8 cellular contexts compared by ENCODE assay signal in the genomic region with DNA sequence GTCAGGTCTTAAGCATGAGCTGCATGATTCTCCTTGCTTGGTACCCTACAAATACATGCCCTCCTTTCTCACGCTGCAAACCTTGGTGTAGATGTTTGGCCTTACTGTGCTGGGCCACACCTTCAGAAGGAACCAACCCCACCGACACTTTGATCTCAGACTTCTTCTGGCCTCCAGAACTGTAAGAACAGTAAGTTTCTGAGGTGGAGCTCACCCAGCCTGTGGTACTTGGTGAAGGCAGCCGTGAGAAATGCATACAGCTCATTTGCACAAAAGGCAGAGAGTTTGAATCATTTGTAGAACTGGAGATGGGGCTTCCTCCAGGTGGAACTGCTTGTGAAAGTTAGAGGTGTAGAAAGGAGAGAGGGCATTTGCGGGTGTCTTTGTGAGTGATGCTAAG. TPM values are rescaled to one million over a fixed set of nuclear protein-coding genes. Genes with fewer than 3 reads are reported as not detected.
DNase-seq lines count a peak whose midpoint lies in the region; ATAC-seq, FAIRE-seq and TF ChIP-seq lines count a peak whose summit lies in the region.
"Not testable (repeated sequence)": the region's sequence is repeated elsewhere in the genome, so short reads cannot be mapped to it uniquely, and the experiment has no call there.

No MANE protein-coding gene starts in this region.

- H3K4me1 Mint-ChIP-seq in T-helper 2 cell treated with Interferon-gamma antibody and Interleukin-4, amounts not matched to agents 5 μg/mL and 100 μg/mL, for 36 hours (ENCODE audit: low read depth), result peaks cover 19% of the 10 kb centered on the region
- peaks cover 29% of the 10 kb centered on the region for H3K4me1 Mint-ChIP-seq in activated CD8-positive, alpha-beta T cell treated with anti-CD3 and anti-CD28 coated beads, Interleukin-2, amount 10 ng/mL, durations not matched to agents 7 days and 5 days (ENCODE audit: low read depth)
- peaks cover 10% of the 10 kb centered on the region for H3K4me1 Mint-ChIP-seq in activated T-helper 17 cell treated with anti-CD3 and anti-CD28 coated beads, Interleukin-2, amount 50 U/mL, for 72 hours
- H3K4me1 Mint-ChIP-seq in astrocyte (ENCODE audit: low read depth, unreplicated experiment), result not testable (repeated sequence)
- H3K4me1 Mint-ChIP-seq in stimulated activated naive CD8-positive, alpha-beta T cell treated with anti-CD3 and anti-CD28 coated beads, Interleukin-15, amount 100 ng/mL, for 72 hours, result peaks cover 10% of the 10 kb centered on the region

- intact Hi-C loops in endothelial cell of umbilical vein (cut with micrococcal nuclease), result not testable (repeated sequence)

- not testable (repeated sequence) for H3K4me1 ChIP-seq in A549; astrocyte (ENCODE audit: insufficient read depth, low read length); endothelial cell of umbilical vein (ENCODE audit: control insufficient read depth, extremely low read depth, insufficient read depth, low read length)

- not testable (repeated sequence) for H3K27me3 ChIP-seq in astrocyte (ENCODE audit: insufficient read depth, low read length); endothelial cell of umbilical vein (ENCODE audit: control insufficient read depth in 2 of 2, insufficient read depth in 2 of 2, low read length in 2 of 2)

- not testable (repeated sequence) for H3K27me3 Mint-ChIP-seq in T-helper 2 cell treated with Interferon-gamma antibody and Interleukin-4, amounts not matched to agents 5 μg/mL and 100 μg/mL, for 36 hours (ENCODE audit: low read depth); activated CD8-positive, alpha-beta T cell treated with anti-CD3 and anti-CD28 coated beads, Interleukin-2, amount 10 ng/mL, durations not matched to agents 7 days and 5 days (ENCODE audit: low read depth); activated T-helper 17 cell treated with anti-CD3 and anti-CD28 coated beads, Interleukin-2, amount 50 U/mL, for 72 hours; astrocyte (ENCODE audit: low read depth, unreplicated experiment); stimulated activated naive CD8-positive, alpha-beta T cell treated with anti-CD3 and anti-CD28 coated beads, Interleukin-15, amount 100 ng/mL, for 72 hours

- not testable (repeated sequence) for H4K20me1 ChIP-seq in astrocyte (ENCODE audit: insufficient read depth, low read length); endothelial cell of umbilical vein (replicated peaks; ENCODE audit: control insufficient read depth, extremely low read depth, insufficient read depth, low read length)

- not testable (repeated sequence) for TF ChIP-seq CTCF in A549 (IDR thresholded peaks at IDR 0.05); GM12865 (IDR thresholded peaks at IDR 0.05; ENCODE audit: insufficient read depth, low read depth, low read length, missing control alignments); astrocyte (IDR thresholded peaks at IDR 0.05; ENCODE audit: insufficient read depth, low read depth, low read length); endothelial cell of umbilical vein (IDR thresholded peaks at IDR 0.05; ENCODE audit: extremely low read depth in 1 of 2, insufficient read depth in 1 of 2, low read depth in 1 of 2, low read length in 2 of 2)

- not testable (repeated sequence) for BruUV-seq in endothelial cell of umbilical vein (replicated peaks; lab: Mats Ljungman, UMichigan)

- not testable (repeated sequence) for H2AFZ ChIP-seq in astrocyte (ENCODE audit: low read depth, low read length); endothelial cell of umbilical vein (ENCODE audit: low read depth, low read length)

- H3K9me3 ChIP-seq in A549; astrocyte (ENCODE audit: insufficient read depth, low read depth, low read length); endothelial cell of umbilical vein (replicated peaks; ENCODE audit: control insufficient read depth, insufficient read depth, low read length): not testable (repeated sequence)

- TF ChIP-seq EP300 in A549 (IDR thresholded peaks at IDR 0.05), result not testable (repeated sequence)

- H3K9me1 ChIP-seq in endothelial cell of umbilical vein (replicated peaks; ENCODE audit: control insufficient read depth, extremely low read depth, insufficient read depth, low read length), result not testable (repeated sequence)

- FAIRE-seq in A549 (lab: Jason Lieb, UNC) (peak; percentile 51), astrocyte (lab: Jason Lieb, UNC) (peak; percentile 58), endothelial cell of umbilical vein (lab: Jason Lieb, UNC) (peak; percentile 49)

- H3K4me2 ChIP-seq in A549; astrocyte (ENCODE audit: low read length); endothelial cell of umbilical vein (ENCODE audit: insufficient read depth, low read length): not testable (repeated sequence)

- not testable (repeated sequence) for H3K4me3 Mint-ChIP-seq in T-helper 2 cell treated with Interferon-gamma antibody and Interleukin-4, amounts not matched to agents 5 μg/mL and 100 μg/mL, for 36 hours; activated CD8-positive, alpha-beta T cell treated with anti-CD3 and anti-CD28 coated beads, Interleukin-2, amount 10 ng/mL, durations not matched to agents 7 days and 5 days; astrocyte (ENCODE audit: unreplicated experiment); stimulated activated naive CD8-positive, alpha-beta T cell treated with anti-CD3 and anti-CD28 coated beads, Interleukin-15, amount 100 ng/mL, for 72 hours
- H3K4me3 Mint-ChIP-seq in activated T-helper 17 cell treated with anti-CD3 and anti-CD28 coated beads, Interleukin-2, amount 50 U/mL, for 72 hours, result peak overlapping the region; percentile 41

- not testable (repeated sequence) for H3K9ac ChIP-seq in astrocyte (ENCODE audit: low read length); endothelial cell of umbilical vein (replicated peaks; ENCODE audit: extremely low read depth, insufficient read depth, low read length)

- DNase-seq in A549 (ENCODE audit: low read depth in 1 of 2, low spot score in 1 of 2); T-helper 2 cell treated with Interferon-gamma antibody and Interleukin-4, amounts not matched to agents 5 μg/mL and 100 μg/mL, for 36 hours (ENCODE audit: low spot score); activated CD8-positive, alpha-beta T cell treated with anti-CD3 and anti-CD28 coated beads, Interleukin-2, amount 10 ng/mL, durations not matched to agents 7 days and 5 days; astrocyte (ENCODE audit: low read depth); endothelial cell of umbilical vein (ENCODE audit: low read depth, low spot score); stimulated activated naive CD8-positive, alpha-beta T cell treated with anti-CD3 and anti-CD28 coated beads, Interleukin-15, amount 100 ng/mL, for 72 hours: not testable (repeated sequence)
- peak; percentile 9 for DNase-seq in GM12865 (ENCODE audit: low read depth)

- H3K27ac Mint-ChIP-seq in T-helper 2 cell treated with Interferon-gamma antibody and Interleukin-4, amounts not matched to agents 5 μg/mL and 100 μg/mL, for 36 hours, result peak overlapping the region; percentile 49
- H3K27ac Mint-ChIP-seq in activated CD8-positive, alpha-beta T cell treated with anti-CD3 and anti-CD28 coated beads, Interleukin-2, amount 10 ng/mL, durations not matched to agents 7 days and 5 days, result peak overlapping the region; percentile 43
- peak overlapping the region; percentile 68 for H3K27ac Mint-ChIP-seq in activated T-helper 17 cell treated with anti-CD3 and anti-CD28 coated beads, Interleukin-2, amount 50 U/mL, for 72 hours
- not testable (repeated sequence) for H3K27ac Mint-ChIP-seq in astrocyte (ENCODE audit: unreplicated experiment); stimulated activated naive CD8-positive, alpha-beta T cell treated with anti-CD3 and anti-CD28 coated beads, Interleukin-15, amount 100 ng/mL, for 72 hours

- not testable (repeated sequence) for H3K36me3 ChIP-seq in astrocyte (ENCODE audit: insufficient read depth, low read length); endothelial cell of umbilical vein (ENCODE audit: control insufficient read depth in 2 of 2, extremely low read depth in 1 of 2, insufficient read depth in 2 of 2, low read length in 2 of 2)

- not testable (repeated sequence) for TF ChIP-seq RAD21 in A549 (conservative IDR thresholded peaks at IDR 0.05 in 1 of 2, IDR thresholded peaks at IDR 0.05 in 1 of 2)

- H3K27ac ChIP-seq in A549; astrocyte (ENCODE audit: low read depth, low read length); endothelial cell of umbilical vein (ENCODE audit: insufficient read depth, low read depth, low read length): not testable (repeated sequence)

- dilution Hi-C loops in endothelial cell of umbilical vein (cut with MboI; ENCODE audit: extremely low pct_ligation_motif_present, low sequenced_read_pairs), result not testable (repeated sequence)

- not testable (repeated sequence) for ATAC-seq in A549; activated CD8-positive, alpha-beta T cell treated with anti-CD3 and anti-CD28 coated beads, Interleukin-2, amount 10 ng/mL, durations not matched to agents 7 days and 5 days
- ATAC-seq in activated T-helper 17 cell treated with anti-CD3 and anti-CD28 coated beads, Interleukin-2, amount 50 U/mL, for 72 hours (replicated peaks), result peak; percentile 45
- peak; percentile 45 for ATAC-seq in stimulated activated naive CD8-positive, alpha-beta T cell treated with anti-CD3 and anti-CD28 coated beads, Interleukin-15, amount 100 ng/mL, for 72 hours

- TF ChIP-seq POLR2A in A549 (IDR thresholded peaks at IDR 0.05; ENCODE audit: low read length); endothelial cell of umbilical vein (IDR thresholded peaks at IDR 0.05; ENCODE audit: low read depth, low read length): not testable (repeated sequence)

- not testable (repeated sequence) for H3K4me3 ChIP-seq in A549; GM12865 (ENCODE audit: low read depth, low read length); astrocyte (ENCODE audit: insufficient read depth, low read depth, low read length); endothelial cell of umbilical vein (replicated peaks in 1 of 3; ENCODE audit: insufficient read depth in 1 of 3, low read depth in 1 of 3, low read length in 3 of 3)

- WGBS in A549 (ENCODE audit: missing lambda C conversion rate), result 54% methylated on average over 4 of the region's 4 CpGs

- not testable (repeated sequence) for H3K9me3 Mint-ChIP-seq in T-helper 2 cell treated with Interferon-gamma antibody and Interleukin-4, amounts not matched to agents 5 μg/mL and 100 μg/mL, for 36 hours; activated CD8-positive, alpha-beta T cell treated with anti-CD3 and anti-CD28 coated beads, Interleukin-2, amount 10 ng/mL, durations not matched to agents 7 days and 5 days (ENCODE audit: insufficient read depth); activated T-helper 17 cell treated with anti-CD3 and anti-CD28 coated beads, Interleukin-2, amount 50 U/mL, for 72 hours; astrocyte (ENCODE audit: unreplicated experiment); stimulated activated naive CD8-positive, alpha-beta T cell treated with anti-CD3 and anti-CD28 coated beads, Interleukin-15, amount 100 ng/mL, for 72 hours

- CTCF ChIA-PET in A549 (lab: Yijun Ruan, JAX); activated CD8-positive, alpha-beta T cell treated with anti-CD3 and anti-CD28 coated beads, Interleukin-2, amount 10 ng/mL, durations not matched to agents 7 days and 5 days (lab: Charles Lee); endothelial cell of umbilical vein (lab: Charles Lee): not testable (repeated sequence)

- not testable (repeated sequence) for H3K79me2 ChIP-seq in astrocyte (ENCODE audit: insufficient read depth, low read length); endothelial cell of umbilical vein (ENCODE audit: control insufficient read depth, insufficient read depth, low read length)

- not testable (repeated sequence) for H3K36me3 Mint-ChIP-seq in T-helper 2 cell treated with Interferon-gamma antibody and Interleukin-4, amounts not matched to agents 5 μg/mL and 100 μg/mL, for 36 hours (ENCODE audit: low read depth); activated CD8-positive, alpha-beta T cell treated with anti-CD3 and anti-CD28 coated beads, Interleukin-2, amount 10 ng/mL, durations not matched to agents 7 days and 5 days (ENCODE audit: low read depth); activated T-helper 17 cell treated with anti-CD3 and anti-CD28 coated beads, Interleukin-2, amount 50 U/mL, for 72 hours (ENCODE audit: low read depth); astrocyte (ENCODE audit: low read depth, unreplicated experiment)

- POLR2A ChIA-PET in A549 (lab: Yijun Ruan, JAX); activated CD8-positive, alpha-beta T cell treated with anti-CD3 and anti-CD28 coated beads, Interleukin-2, amount 10 ng/mL, durations not matched to agents 7 days and 5 days (lab: Charles Lee); endothelial cell of umbilical vein (lab: Charles Lee): not testable (repeated sequence)

RNA-seq across cellular contexts. Expression of a gene that starts 21.0 kb away (rescaled TPM):
- polyA plus RNA-seq in A549 (2011; rRNA removed) (35.5 and 36.0 TPM in 2 replicates), A549 (2017; fragmentation: RNase III; extraction: RNeasy Plus Mini Kit Qiagen cat#74134 plus additional on column Dnase treatment) (18.2 to 20.7 TPM (median 19.0 TPM) in 3 replicates), endothelial cell of umbilical vein (6.8 and 11.2 TPM in 2 replicates)
- 11.6 and 11.9 TPM in 2 replicates for polyA plus RNA-seq in A549 (2012; cell fraction: cytosol; rRNA removed)
- 6.7 and 8.0 TPM in 2 replicates for polyA plus RNA-seq in A549 (2012; cell fraction: nucleus; rRNA removed)
- polyA minus RNA-seq in A549 (2011; rRNA and poly(A)+ RNA removed), result 21.8 and 29.6 TPM in 2 replicates
- total RNA-seq in activated CD8-positive, alpha-beta T cell treated with anti-CD3 and anti-CD28 coated beads, Interleukin-2, amount 10 ng/mL, durations not matched to agents 7 days and 5 days, result 100 to 1,000 TPM; 123 TPM
- 10 to 100 TPM; 64.8 to 69.8 TPM for total RNA-seq in activated T-helper 17 cell treated with anti-CD3 and anti-CD28 coated beads, Interleukin-2, amount 50 U/mL, for 72 hours
- total RNA-seq in astrocyte (19.8 and 27.3 TPM in 2 replicates), endothelial cell of umbilical vein (27.5 and 34.1 TPM in 2 replicates)
- 13.8 and 15.2 TPM in 2 replicates for polyA plus RNA-seq in endothelial cell of umbilical vein (2011; cell fraction: cytosol; rRNA removed)
- polyA plus RNA-seq in endothelial cell of umbilical vein (2011; cell fraction: nucleus; rRNA removed), result 14.2 and 21.4 TPM in 2 replicates
- 25.4 and 35.1 TPM in 2 replicates for polyA plus RNA-seq in endothelial cell of umbilical vein (2012)
- polyA minus RNA-seq in endothelial cell of umbilical vein, result 20.4 and 21.5 TPM in 2 replicates
- polyA minus RNA-seq in endothelial cell of umbilical vein (2011; cell fraction: cytosol; rRNA and poly(A)+ RNA removed), result 10.9 TPM
- polyA minus RNA-seq in endothelial cell of umbilical vein (2011; cell fraction: nucleus; rRNA and poly(A)+ RNA removed), result 12.3 and 18.8 TPM in 2 replicates
